Comparison of ENCODE assay signal across 8 cellular contexts in the genomic region with DNA sequence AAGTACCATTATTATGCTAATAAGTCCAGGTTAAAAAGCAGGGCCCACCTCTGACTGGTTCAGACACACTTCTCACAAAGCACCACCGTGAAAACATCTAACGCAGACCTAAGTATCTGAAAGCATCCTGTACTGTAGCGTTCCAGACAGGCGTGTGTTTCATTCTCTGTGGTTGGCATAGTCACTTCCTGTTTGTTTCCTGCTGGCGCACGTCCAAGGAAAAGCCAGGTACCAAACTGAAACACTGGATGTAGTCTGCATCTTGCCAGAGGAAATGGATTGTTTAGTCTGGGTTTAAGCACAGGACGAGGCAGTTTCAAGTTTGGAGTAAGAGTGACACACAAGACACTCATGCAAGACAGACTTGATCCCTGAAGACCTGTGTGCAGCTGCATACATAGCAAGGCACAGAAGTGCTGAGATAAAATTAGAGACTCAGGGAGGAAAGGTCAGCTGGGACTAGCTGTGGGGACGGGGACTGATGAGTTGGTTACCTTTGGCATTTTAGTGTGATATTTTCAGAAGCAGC. TPM values are rescaled to one million over a fixed set of nuclear protein-coding genes. Genes with fewer than 3 reads are reported as not detected.
DNase-seq lines count a peak whose midpoint lies in the region; ATAC-seq, FAIRE-seq and TF ChIP-seq lines count a peak whose summit lies in the region.

No MANE protein-coding gene starts in this region.

- no peak overlapping the region for H2AFZ ChIP-seq in astrocyte (ENCODE audit: low read depth, low read length)

- peak overlapping the region; percentile 73 for H3K4me3 Mint-ChIP-seq in astrocyte (ENCODE audit: unreplicated experiment)

- intact Hi-C loops in Right ventricle myocardium inferior (cut with DNase I): no loop called here
- intact Hi-C loops in cardiac septum (cut with DNase I): no loop called here

- peaks cover 4% of the 10 kb centered on the region for H3K36me3 ChIP-seq in astrocyte (ENCODE audit: insufficient read depth, low read length)

- no peak overlapping the region for H3K4me3 ChIP-seq in LNCaP clone FGC (ENCODE audit: low read depth, low read length)
- peak overlapping the region; percentile 24 for H3K4me3 ChIP-seq in astrocyte (ENCODE audit: insufficient read depth, low read depth, low read length)

- peak overlapping the region; percentile 67 for H3K9ac ChIP-seq in astrocyte (ENCODE audit: low read length)

- TF ChIP-seq CTCF in LNCaP clone FGC (IDR thresholded peaks at IDR 0.05; ENCODE audit: control insufficient read depth, extremely low read depth, insufficient read depth) (no peak), astrocyte (IDR thresholded peaks at IDR 0.05; ENCODE audit: insufficient read depth, low read depth, low read length) (no peak)

- H3K4me1 ChIP-seq in astrocyte (ENCODE audit: insufficient read depth, low read length): peaks cover 17% of the 10 kb centered on the region

- no peaks in the 10 kb centered on the region for H4K20me1 ChIP-seq in astrocyte (ENCODE audit: insufficient read depth, low read length)

- no peaks in the 10 kb centered on the region for H3K27me3 ChIP-seq in astrocyte (ENCODE audit: insufficient read depth, low read length)

- peak overlapping the region; percentile 90 for H3K27ac Mint-ChIP-seq in astrocyte (ENCODE audit: unreplicated experiment)

- peak; percentile 56 for ATAC-seq in Right ventricle myocardium inferior

- peaks cover 18% of the 10 kb centered on the region for H3K79me2 ChIP-seq in astrocyte (ENCODE audit: insufficient read depth, low read length)

- H3K27ac ChIP-seq in astrocyte (ENCODE audit: low read depth, low read length): peak overlapping the region; percentile 86

- peaks cover 3% of the 10 kb centered on the region for H3K9me3 Mint-ChIP-seq in astrocyte (ENCODE audit: unreplicated experiment)

- DNase-seq in Right ventricle myocardium inferior (ENCODE audit: missing footprints): no peak
- no peak for DNase-seq in cardiac septum (ENCODE audit: low spot score)
- DNase-seq in LNCaP clone FGC (ENCODE audit: low read depth): peak; percentile 54
- DNase-seq in T-helper 9 cell: peak; percentile 79
- DNase-seq in astrocyte (ENCODE audit: low read depth): peak; percentile 91
- peak; percentile 83 to 100 for DNase-seq in lung microvascular endothelial cell (ENCODE audit: low read depth in 2 of 2)
- peak; percentile 61 to 69 for DNase-seq in stimulated activated CD8-positive, alpha-beta memory T cell treated with anti-CD3 and anti-CD28 coated beads, Interleukin-7, amount 100 ng/mL, for 4 hours (ENCODE audit: low read depth in 2 of 2)
- DNase-seq in epidermal melanocyte (ENCODE audit: insufficient read length, low spot score): no peak

- peaks cover 10% of the 10 kb centered on the region for H3K36me3 Mint-ChIP-seq in astrocyte (ENCODE audit: low read depth, unreplicated experiment)

- peak overlapping the region; percentile 79 for H3K4me2 ChIP-seq in astrocyte (ENCODE audit: low read length)

- no peaks in the 10 kb centered on the region for H3K9me3 ChIP-seq in astrocyte (ENCODE audit: insufficient read depth, low read depth, low read length)

- peaks cover 19% of the 10 kb centered on the region for H3K4me1 Mint-ChIP-seq in astrocyte (ENCODE audit: low read depth, unreplicated experiment)

- FAIRE-seq in astrocyte (lab: Jason Lieb, UNC): peak; percentile 67

- H3K27me3 Mint-ChIP-seq in astrocyte (ENCODE audit: low read depth, unreplicated experiment): no peaks in the 10 kb centered on the region

RNA-seq across cellular contexts. Expression of gene BPGM, which starts 23.3 kb away (rescaled TPM):
- total RNA-seq in Right ventricle myocardium inferior (14.0 TPM), cardiac septum (13.2 TPM), astrocyte (37.3 and 37.4 TPM in 2 replicates), lung microvascular endothelial cell (10.9 and 12.6 TPM in 2 replicates)

Comparison
In these comparisons a context has a peak if more than half of its experiments do, and no peak if none do; other contexts are left out.
1. DNase-seq: peak in LNCaP clone FGC (single experiment), T-helper 9 cell (single experiment), astrocyte (single experiment), lung microvascular endothelial cell (2 of 2) and stimulated activated CD8-positive, alpha-beta memory T cell treated with anti-CD3 and anti-CD28 coated beads, Interleukin-7, amount 100 ng/mL, for 4 hours (2 of 2); none in Right ventricle myocardium inferior (single experiment), cardiac septum (single experiment) and epidermal melanocyte (single experiment).